ENCODE assay signal across 19 cellular contexts in the genomic region with DNA sequence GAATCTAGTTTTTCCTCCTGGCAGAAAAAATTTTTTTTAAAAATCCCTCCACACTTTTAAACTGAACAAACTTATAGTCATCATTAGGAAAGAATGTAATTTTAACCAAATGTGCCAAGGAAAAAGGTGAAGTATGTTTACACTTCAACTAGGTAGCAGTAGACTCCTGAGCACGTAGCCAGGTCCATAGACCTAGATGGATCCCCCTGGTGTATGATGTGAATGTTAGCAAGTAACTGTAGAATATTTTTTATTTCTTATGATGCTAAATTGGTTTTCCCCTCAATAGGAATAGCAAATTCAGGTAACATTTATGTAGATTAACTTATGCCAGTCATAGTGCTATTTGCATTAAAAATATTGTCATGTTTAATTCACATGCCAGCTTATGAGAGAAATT. TPM values are rescaled to one million over a fixed set of nuclear protein-coding genes. Genes with fewer than 3 reads are reported as not detected.
"Had no signal": no experiment of that assay in that cellular context is flagged by ENCODE, and none has a peak within 500 bp of the region (broad histone marks: within the 10 kb centered on the region; RNA-seq: fewer than 3 reads in every experiment).

No MANE protein-coding gene starts in this region.

- DNase-seq: activated CD4-positive, alpha-beta T cell treated with anti-CD3 and anti-CD28 coated beads for 4 hours; activated CD8-positive, alpha-beta T cell treated with anti-CD3 and anti-CD28 coated beads for 36 hours; activated gamma-delta T cell; activated T-cell treated with anti-CD3 and anti-CD28 coated beads, Interleukin-2, amount 50 U/mL, for 48 hours; amniotic stem cell; body of pancreas; effector memory CD8-positive, alpha-beta T cell; erythroblast; mesenchymal stem cell; naive thymus-derived CD8-positive, alpha-beta T cell; pancreas; sigmoid colon; spleen; stimulated activated CD4-positive, alpha-beta T cell treated with anti-CD3 and anti-CD28 coated beads, Interleukin-1b, Interleukin-23, amount 100 ng/mL, for 48 hours; stomach; T-helper 2 cell; testis had no signal

- H3K9me3 Mint-ChIP-seq: activated CD8-positive, alpha-beta T cell treated with anti-CD3 and anti-CD28 coated beads for 36 hours; dendritic cell treated with granulocyte-macrophage colony-stimulating factor and Interleukin-4, amounts not matched to agents 40 ng/mL and 50 ng/mL, for 4 days; effector memory CD8-positive, alpha-beta T cell; naive thymus-derived CD8-positive, alpha-beta T cell had no signal

- H3K4me3 Mint-ChIP-seq: activated CD8-positive, alpha-beta T cell treated with anti-CD3 and anti-CD28 coated beads for 36 hours; activated naive CD8-positive, alpha-beta T cell; dendritic cell treated with granulocyte-macrophage colony-stimulating factor and Interleukin-4, amounts not matched to agents 40 ng/mL and 50 ng/mL, for 4 days; effector memory CD8-positive, alpha-beta T cell; naive thymus-derived CD8-positive, alpha-beta T cell had no signal

- H3K36me3 Mint-ChIP-seq: activated naive CD8-positive, alpha-beta T cell; naive thymus-derived CD8-positive, alpha-beta T cell had no signal

- H3K9me3 ChIP-seq: pancreas, sigmoid colon, spleen, stomach, testis had no signal

- H3K27me3 ChIP-seq: body of pancreas, pancreas, sigmoid colon, spleen, stomach, testis had no signal

- H3K27ac ChIP-seq: body of pancreas, pancreas, sigmoid colon, spleen, stomach, testis had no signal

- H3K36me3 ChIP-seq: pancreas, sigmoid colon, spleen, stomach had no signal

- H3K27me3 Mint-ChIP-seq: activated CD8-positive, alpha-beta T cell treated with anti-CD3 and anti-CD28 coated beads for 36 hours; activated naive CD8-positive, alpha-beta T cell; dendritic cell treated with granulocyte-macrophage colony-stimulating factor and Interleukin-4, amounts not matched to agents 40 ng/mL and 50 ng/mL, for 4 days had no signal

- H3K4me1 ChIP-seq: sigmoid colon, spleen, stomach, testis had no signal

- ATAC-seq: activated CD8-positive, alpha-beta T cell treated with anti-CD3 and anti-CD28 coated beads for 36 hours; body of pancreas; effector memory CD8-positive, alpha-beta T cell; naive thymus-derived CD8-positive, alpha-beta T cell; pancreas had no signal

- H3K27ac Mint-ChIP-seq: activated CD8-positive, alpha-beta T cell treated with anti-CD3 and anti-CD28 coated beads for 36 hours; activated naive CD8-positive, alpha-beta T cell; dendritic cell treated with granulocyte-macrophage colony-stimulating factor and Interleukin-4, amounts not matched to agents 40 ng/mL and 50 ng/mL, for 4 days; effector memory CD8-positive, alpha-beta T cell; naive thymus-derived CD8-positive, alpha-beta T cell had no signal

- H3K4me1 Mint-ChIP-seq: naive thymus-derived CD8-positive, alpha-beta T cell had no signal

- H3K4me3 ChIP-seq: body of pancreas, pancreas, sigmoid colon, spleen, stomach, testis had no signal

RNA-seq across cellular contexts. Expression of a gene that starts 19.6 kb away (rescaled TPM):
- total RNA-seq: activated CD8-positive, alpha-beta T cell treated with anti-CD3 and anti-CD28 coated beads for 36 hours; body of pancreas; naive thymus-derived CD8-positive, alpha-beta T cell had no signal
- polyA plus RNA-seq: naive thymus-derived CD8-positive, alpha-beta T cell had no signal
